Comparison of ENCODE assay signal across 27 cellular contexts in genomic region chr2:160790738-160791137, GRCh38.
"Had no signal": no experiment of that assay in that cellular context is flagged by ENCODE, and none has a peak within 500 bp of the region (broad histone marks: within the 10 kb centered on the region; RNA-seq: fewer than 3 reads in every experiment).

No MANE protein-coding gene starts in this region.

- H3K4me1 ChIP-seq: esophagus muscularis mucosa, gastrocnemius medialis, heart right ventricle, neural progenitor cell, pancreas, psoas muscle, right lobe of liver, spleen, testis, transverse colon had no signal

- DNase-seq: cerebellar nuclear complex; effector memory CD8-positive, alpha-beta T cell; gastrocnemius medialis; heart right ventricle; hypothalamus; immature natural killer cell; left ventricle myocardium superior; mesendoderm; natural killer cell; nucleus accumbens; pancreas; psoas muscle; retina; right lobe of liver; spleen; stimulated activated CD4-positive, alpha-beta T cell treated with anti-CD3 and anti-CD28 coated beads, Interleukin-15, amount 100 ng/mL, for 24 hours; stimulated activated CD4-positive, alpha-beta T cell treated with anti-CD3 and anti-CD28 coated beads, Interleukin-1b, Interleukin-23, amount 100 ng/mL, for 48 hours; stimulated activated CD4-positive, alpha-beta T cell treated with anti-CD3 and anti-CD28 coated beads, Interleukin-4, amount 100 ng/mL, for 24 hours; stimulated activated naive CD8-positive, alpha-beta T cell treated with anti-CD3 and anti-CD28 coated beads, Interleukin-15, amount 100 ng/mL, for 72 hours; testis; transverse colon had no signal

- H3K36me3 Mint-ChIP-seq: immature natural killer cell; natural killer cell; neural progenitor cell; stimulated activated memory B cell treated with anti-CD40 and anti-IgM and Interleukin-4, amounts not matched to agents 10 μg/mL and 1 μg/mL and 100 μg/mL, for 72 hours had no signal

- H3K4me1 Mint-ChIP-seq: immature natural killer cell; natural killer cell; neural progenitor cell; stimulated activated memory B cell treated with anti-CD40 and anti-IgM and Interleukin-4, amounts not matched to agents 10 μg/mL and 1 μg/mL and 100 μg/mL, for 72 hours; stimulated activated naive CD8-positive, alpha-beta T cell treated with anti-CD3 and anti-CD28 coated beads, Interleukin-15, amount 100 ng/mL, for 72 hours had no signal

- H3K4me3 ChIP-seq: esophagus muscularis mucosa, gastrocnemius medialis, heart right ventricle, lung, neural progenitor cell, pancreas, psoas muscle, right lobe of liver, spleen, testis, transverse colon had no signal

- H3K36me3 ChIP-seq: esophagus muscularis mucosa, gastrocnemius medialis, heart right ventricle, neural progenitor cell, pancreas, right lobe of liver, spleen, transverse colon had no signal

- ATAC-seq: effector memory CD8-positive, alpha-beta T cell; gastrocnemius medialis; heart right ventricle; left ventricle myocardium superior; natural killer cell; pancreas; psoas muscle; right lobe of liver; stimulated activated memory B cell treated with anti-CD40 and anti-IgM and Interleukin-4, amounts not matched to agents 10 μg/mL and 1 μg/mL and 100 μg/mL, for 72 hours; stimulated activated naive CD8-positive, alpha-beta T cell treated with anti-CD3 and anti-CD28 coated beads, Interleukin-15, amount 100 ng/mL, for 72 hours had no signal

- H3K27ac Mint-ChIP-seq: dendritic cell treated with granulocyte-macrophage colony-stimulating factor and Interleukin-4, amounts not matched to agents 40 ng/mL and 50 ng/mL, for 4 days; effector memory CD8-positive, alpha-beta T cell; immature natural killer cell; natural killer cell; neural progenitor cell; stimulated activated memory B cell treated with anti-CD40 and anti-IgM and Interleukin-4, amounts not matched to agents 10 μg/mL and 1 μg/mL and 100 μg/mL, for 72 hours; stimulated activated naive CD8-positive, alpha-beta T cell treated with anti-CD3 and anti-CD28 coated beads, Interleukin-15, amount 100 ng/mL, for 72 hours had no signal

- H3K27ac ChIP-seq: epithelial cell of prostate, esophagus muscularis mucosa, gastrocnemius medialis, heart right ventricle, neural progenitor cell, pancreas, psoas muscle, right lobe of liver, spleen, testis, transverse colon had no signal

- H3K9me3 ChIP-seq: esophagus muscularis mucosa, gastrocnemius medialis, heart right ventricle, pancreas, psoas muscle, right lobe of liver, spleen, testis, transverse colon had no signal

- H3K27me3 ChIP-seq: esophagus muscularis mucosa, gastrocnemius medialis, heart right ventricle, neural progenitor cell, pancreas, right lobe of liver, spleen, testis, transverse colon had no signal

- H3K9me3 Mint-ChIP-seq: dendritic cell treated with granulocyte-macrophage colony-stimulating factor and Interleukin-4, amounts not matched to agents 40 ng/mL and 50 ng/mL, for 4 days; effector memory CD8-positive, alpha-beta T cell; natural killer cell; neural progenitor cell; stimulated activated memory B cell treated with anti-CD40 and anti-IgM and Interleukin-4, amounts not matched to agents 10 μg/mL and 1 μg/mL and 100 μg/mL, for 72 hours had no signal

- H3K27me3 Mint-ChIP-seq: dendritic cell treated with granulocyte-macrophage colony-stimulating factor and Interleukin-4, amounts not matched to agents 40 ng/mL and 50 ng/mL, for 4 days; stimulated activated naive CD8-positive, alpha-beta T cell treated with anti-CD3 and anti-CD28 coated beads, Interleukin-15, amount 100 ng/mL, for 72 hours had no signal

- H3K4me3 Mint-ChIP-seq: dendritic cell treated with granulocyte-macrophage colony-stimulating factor and Interleukin-4, amounts not matched to agents 40 ng/mL and 50 ng/mL, for 4 days; effector memory CD8-positive, alpha-beta T cell; immature natural killer cell; natural killer cell; neural progenitor cell; stimulated activated memory B cell treated with anti-CD40 and anti-IgM and Interleukin-4, amounts not matched to agents 10 μg/mL and 1 μg/mL and 100 μg/mL, for 72 hours; stimulated activated naive CD8-positive, alpha-beta T cell treated with anti-CD3 and anti-CD28 coated beads, Interleukin-15, amount 100 ng/mL, for 72 hours had no signal
